In genomic region chr2:19989681-19990415, GRCh38 we compare ENCODE assay signal across 1 cellular context.
TF ChIP-seq lines count a peak whose summit lies in the region.

TSS of gene WDR35 (minus strand) at chr2:19990105. CDS start at chr2:19990015, 90 bp downstream.

TF ChIP-seq in K562, 482 proteins besides CTCF, POLR2A, EP300 and RAD21 (continued from another document and continues in another):
- TF ChIP-seq ZBTB40 (IDR thresholded peaks at IDR 0.05) (peak; percentile 91), ZBTB40 (CRISPR knock-in tag; IDR thresholded peaks at IDR 0.05) (no peak), CREM (IDR thresholded peaks at IDR 0.05; ENCODE audit: low read depth) (peak; percentile 41; the same call in 1 of the 2 replicates), ZBTB11 (CRISPR knock-in tag; IDR thresholded peaks at IDR 0.05) (peak in 1 of 3 experiments; percentile 45; a peak in 1 of 6 replicates), ARID4B (CRISPR knock-in tag; IDR thresholded peaks at IDR 0.05) (peak; percentile 52; the same call in 1 of the 2 replicates), NKRF (IDR thresholded peaks at IDR 0.05; ENCODE audit: borderline replicate concordance) (peak; percentile 76; the same call in 1 of the 2 replicates), NFYB (IDR thresholded peaks at IDR 0.05; ENCODE audit: extremely low read depth, insufficient read length) (no peak), U2AF2 (optimal IDR thresholded peaks at IDR 0.05; ENCODE audit: low read depth, low read length) (no peak), HCFC1 (IDR thresholded peaks at IDR 0.05; ENCODE audit: low read depth, low read length) (0 out of 2 replicates have a peak, but pooled peaks have one; percentile 14), SUPT5H (IDR thresholded peaks at IDR 0.05) (0 out of 2 replicates have a peak, but pooled peaks have one; percentile 16), MBD2 (IDR thresholded peaks at IDR 0.05; ENCODE audit: borderline replicate concordance, low read depth) (no peak), EGR1 (conservative IDR thresholded peaks at IDR 0.05) (peak; percentile 77), MXI1 (IDR thresholded peaks at IDR 0.05; ENCODE audit: low read depth, low read length) (peak; percentile 74; the same call in 1 of the 2 replicates), E2F6 (IDR thresholded peaks at IDR 0.05; ENCODE audit: borderline replicate concordance in 1 of 2, extremely low read depth in 1 of 2, insufficient read depth in 1 of 2, insufficient read length in 1 of 2, low read depth in 1 of 2, low read length in 1 of 2, poor library complexity in 1 of 2, severe bottlenecking in 1 of 2) (peak; percentile 92 to 94), TCF7 (IDR thresholded peaks at IDR 0.05; ENCODE audit: borderline replicate concordance) (no peak), KLF1 (tag; IDR thresholded peaks at IDR 0.05) (peak; percentile 56; the same call in 1 of the 2 replicates), CBX8 (IDR thresholded peaks at IDR 0.05; ENCODE audit: borderline replicate concordance, extremely low read depth, low read depth, low read length, poor library complexity, severe bottlenecking) (no peak), EP400 (IDR thresholded peaks at IDR 0.05) (peak; percentile 58; the same call in 1 of the 2 replicates), CBX3 (IDR thresholded peaks at IDR 0.05; ENCODE audit: borderline replicate concordance in 1 of 2, low read length in 2 of 2) (peak in 1 of 2 experiments; percentile 74; a peak in 1 of 3 replicates), RREB1 (CRISPR knock-in tag; IDR thresholded peaks at IDR 0.05) (peak; percentile 28; the same call in 1 of the 2 replicates), ZNF75A (CRISPR knock-in tag; IDR thresholded peaks at IDR 0.05) (no peak), SMARCB1 (IDR thresholded peaks at IDR 0.05; ENCODE audit: insufficient read length, low read depth) (no peak), HDAC1 (IDR thresholded peaks at IDR 0.05) (peak in 1 of 2 experiments; percentile 55; a peak in 1 of 4 replicates), RB1 (IDR thresholded peaks at IDR 0.05; ENCODE audit: low read depth) (no peak)
